In genomic region chr11:66126808-66127555, GRCh38 we compare ENCODE assay signal across 8 cellular contexts. TPM values are rescaled to one million over a fixed set of nuclear protein-coding genes. Genes with fewer than 3 reads are reported as not detected.
A peak's percentile ranks its signal among the peaks of the same experiment; 100 is the strongest.
DNase-seq lines count a peak whose midpoint lies in the region; ATAC-seq and TF ChIP-seq lines count a peak whose summit lies in the region.

No MANE protein-coding gene starts in this region.

- peak; percentile 30 for DNase-seq in DMS53 treated with DMSO at 0.1 percent for 48 hours (lab: John Stamatoyannopoulos, UW; ENCODE audit: unreplicated experiment)
- DNase-seq in T-cell, result peak; percentile 25 to 73 (median 58)
- DNase-seq in spleen, result peak; percentile 81
- DNase-seq in NK-92 treated with Interleukin-12 subunit alpha and Interleukin-12 subunit beta, amount 100 ng/mL, for 24 hours (lab: John Stamatoyannopoulos, UW), result no peak
- DNase-seq in cortex of kidney (lab: John Stamatoyannopoulos, UW), result no peak

- CTCF ChIA-PET in T-cell (lab: Charles Lee), result interaction anchor here (0.7 to 1.5 kb wide), 9 partner anchors 8 to 82 kb away, joined by 3 to 15 read pairs (median 4); no protein-coding TSS in a partner anchor

- H3K4me1 ChIP-seq in iPS-20b (ENCODE audit: insufficient read depth, low read length) (peaks cover 31% of the 10 kb centered on the region), spleen (peaks cover 27 to 87% (median 46%) of the 10 kb centered on the region in 6 donors)

- H3K9me3 ChIP-seq in iPS-20b (ENCODE audit: insufficient read depth, low read depth, low read length) (no peaks in the 10 kb centered on the region), spleen (no peaks in the 10 kb centered on the region)

- TF ChIP-seq CTCF in spleen (IDR thresholded peaks at IDR 0.05 in 8 of 11, conservative IDR thresholded peaks at IDR 0.05 in 3 of 11), result peak in 1 of 11 experiments; percentile 21

- TF ChIP-seq POLR2A in spleen (IDR thresholded peaks at IDR 0.05), result peak in 1 of 3 donors; percentile 39

- peak; percentile 41 for ATAC-seq in HG03039 (IDR thresholded peaks at IDR 0.05; ENCODE audit: unreplicated experiment)
- peak; percentile 93 to 97 (median 96) for ATAC-seq in T-cell (replicated peaks in 1 of 4)

- peak overlapping the region; percentile 3; the same call in 1 of the 2 replicates for H3K9ac ChIP-seq in iPS-20b (ENCODE audit: low read depth, low read length)

- peaks cover 4% of the 10 kb centered on the region for H3K36me3 Mint-ChIP-seq in T-cell

- no peaks in the 10 kb centered on the region for H3K27me3 ChIP-seq in iPS-20b (ENCODE audit: insufficient read depth, low read length)
- H3K27me3 ChIP-seq in spleen (replicated peaks in 1 of 7), result no peaks in the 10 kb centered on the region

- peak overlapping the region; percentile 64 to 77 (median 72) for H3K4me3 Mint-ChIP-seq in T-cell

- peak overlapping the region; percentile 98 for H3K27ac Mint-ChIP-seq in T-cell

- no peaks in the 10 kb centered on the region for H3K9me3 Mint-ChIP-seq in T-cell

- H3K4me3 ChIP-seq in iPS-20b (ENCODE audit: low read length) (no peak overlapping the region), spleen (peak overlapping the region in 2 of 8 donors; percentile 2 to 43)

- H3K4me1 Mint-ChIP-seq in T-cell, result peaks cover 76 to 84% (median 82%) of the 10 kb centered on the region in 3 donors

- POLR2A ChIA-PET in T-cell (lab: Charles Lee), result interaction anchor here in 1 of 2 donors (1.1 kb wide), 1 partner anchor 14 kb away, joined by 4 read pairs; no protein-coding TSS in a partner anchor

- H3K27me3 Mint-ChIP-seq in T-cell, result no peaks in the 10 kb centered on the region

- H3K36me3 ChIP-seq in iPS-20b (ENCODE audit: insufficient read depth, low read depth, low read length), result no peaks in the 10 kb centered on the region
- no peaks in the 10 kb centered on the region for H3K36me3 ChIP-seq in spleen

- 14 to 17% (median 14%) methylated on average over 14 of the region's 14 CpGs for WGBS in spleen, 5 donors

- intact Hi-C loops in spleen (cut with DNase I; ENCODE audit: low total_unique reads), result no loop called here

- H3K27ac ChIP-seq in angular gyrus (ENCODE audit: low read depth, low read length), result peak overlapping the region; percentile 70
- peak overlapping the region; percentile 16 for H3K27ac ChIP-seq in iPS-20b (ENCODE audit: low read length)
- H3K27ac ChIP-seq in spleen, result peak overlapping the region; percentile 65 to 88 (median 80)

RNA-seq across cellular contexts. Expression of gene PACS1, which starts 56.9 kb away (rescaled TPM):
- 100 to 1,000 TPM; 222 to 268 (median 236) TPM for total RNA-seq in T-cell
- total RNA-seq in spleen, result 100 to 1,000 TPM in 5 of 7 donors, 10 to 100 TPM in 2; 65.8 to 126 (median 110) TPM
- 10 to 100 TPM; 20.6 to 35.1 (median 20.9) TPM for polyA plus RNA-seq in spleen

Comparison
In these comparisons a context has a peak if more than half of its experiments do, and no peak if none do; other contexts are left out.
1. DNase-seq: peak in DMS53 treated with DMSO at 0.1 percent for 48 hours (single experiment), T-cell (34 of 34) and spleen (single experiment); none in NK-92 treated with Interleukin-12 subunit alpha and Interleukin-12 subunit beta, amount 100 ng/mL, for 24 hours (single experiment) and cortex of kidney (single experiment).
2. H3K27ac ChIP-seq: peak in every context shown above with its lines; median percentile 80 in spleen; 70 in angular gyrus; 16 in iPS-20b.